ENCODE assay signal across 11 cellular contexts in genomic region chr1:108829498-108829916, GRCh38. TPM values are rescaled to one million over a fixed set of nuclear protein-coding genes. Genes with fewer than 3 reads are reported as not detected.
DNase-seq lines count a peak whose midpoint lies in the region; ATAC-seq, FAIRE-seq and TF ChIP-seq lines count a peak whose summit lies in the region.
"Had no signal": no experiment of that assay in that cellular context is flagged by ENCODE, and none has a peak within 500 bp of the region (broad histone marks: within the 10 kb centered on the region; RNA-seq: fewer than 3 reads in every experiment).

No MANE protein-coding gene starts in this region.

- H3K4me3 ChIP-seq in adrenal gland, result no peak overlapping the region

- FAIRE-seq in H54 (lab: Jason Lieb, UNC), result no peak

- H3K36me3 ChIP-seq in adrenal gland (replicated peaks in 1 of 2), result no peaks in the 10 kb centered on the region

- DNase-seq in M059J (ENCODE audit: low read depth) (peak; percentile 87), adrenal gland (no peak), left lobe of liver (ENCODE audit: low spot score) (peak; percentile 86), substantia nigra (lab: John Stamatoyannopoulos, UW) (no peak), CD14-positive monocyte (ENCODE audit: low spot score) (no peak), H54 (ENCODE audit: insufficient read length, low spot score) (no peak)
- DNase-seq: activated CD4-positive, alpha-beta T cell treated with anti-CD3 and anti-CD28 coated beads, Interleukin-2, amount 10 ng/mL, durations not matched to agents 24 days and 14 days; nephron progenitor cell had no signal

- peaks cover 0 to 3% (median 0%) of the 10 kb centered on the region in 7 donors for H3K9me3 Mint-ChIP-seq in CD14-positive monocyte
- H3K9me3 Mint-ChIP-seq: activated CD4-positive, alpha-beta T cell treated with anti-CD3 and anti-CD28 coated beads, Interleukin-2, amount 10 ng/mL, durations not matched to agents 24 days and 14 days; nephron progenitor cell had no signal

- H3K27ac Mint-ChIP-seq in CD14-positive monocyte, result no peak overlapping the region
- H3K27ac Mint-ChIP-seq: activated CD4-positive, alpha-beta T cell treated with anti-CD3 and anti-CD28 coated beads, Interleukin-2, amount 10 ng/mL, durations not matched to agents 24 days and 14 days; activated naive CD8-positive, alpha-beta T cell; nephron progenitor cell had no signal

- H3K27me3 ChIP-seq in adrenal gland, result no peaks in the 10 kb centered on the region

- peak overlapping the region in 4 of 5 donors; percentile 61 to 92 (median 79) for H3K27ac ChIP-seq in adrenal gland
- peak overlapping the region; percentile 86 for H3K27ac ChIP-seq in substantia nigra (ENCODE audit: low read depth, low read length, poor library complexity, severe bottlenecking)

- whole genome bisulfite sequencing in adrenal gland, 4 donors, result 53 to 71% (median 60%) methylated on average over 6 of the region's 6 CpGs

- no peak for TF ChIP-seq POLR2A in adrenal gland (IDR thresholded peaks at IDR 0.05)
- TF ChIP-seq POLR2A in H54 (IDR thresholded peaks at IDR 0.05; ENCODE audit: low read depth, low read length), result no peak

- H3K4me1 Mint-ChIP-seq in CD14-positive monocyte, result peaks cover 18% of the 10 kb centered on the region
- H3K4me1 Mint-ChIP-seq: nephron progenitor cell had no signal

- no peak overlapping the region for H3K4me3 Mint-ChIP-seq in CD14-positive monocyte
- H3K4me3 Mint-ChIP-seq: activated CD4-positive, alpha-beta T cell treated with anti-CD3 and anti-CD28 coated beads, Interleukin-2, amount 10 ng/mL, durations not matched to agents 24 days and 14 days; activated naive CD8-positive, alpha-beta T cell; nephron progenitor cell had no signal

- intact Hi-C loops in adrenal gland (cut with DNase I), result loop anchor here in 1 of 2 donors (5.0 kb wide), 1 partner anchor 68 kb away; no protein-coding TSS in a partner anchor
- intact Hi-C loops in CD14-positive monocyte (cut with micrococcal nuclease), result loop anchor here (2.0 kb wide), 2 partner anchors 67 to 69 kb away; no protein-coding TSS in a partner anchor

- H3K9me3 ChIP-seq in adrenal gland (replicated peaks in 1 of 3), result no peaks in the 10 kb centered on the region

- peak; percentile 96 for ATAC-seq in left lobe of liver
- no peak for ATAC-seq in HG03039 (IDR thresholded peaks at IDR 0.05; ENCODE audit: unreplicated experiment)
- no peak for ATAC-seq in HG03571 (IDR thresholded peaks at IDR 0.05; ENCODE audit: unreplicated experiment)

- no peaks in the 10 kb centered on the region for H3K36me3 Mint-ChIP-seq in CD14-positive monocyte
- H3K36me3 Mint-ChIP-seq: activated naive CD8-positive, alpha-beta T cell had no signal

- peaks cover 0 to 2% (median 0%) of the 10 kb centered on the region in 3 donors for H3K27me3 Mint-ChIP-seq in CD14-positive monocyte (ENCODE audit: low read depth in 3 of 3)
- H3K27me3 Mint-ChIP-seq: activated naive CD8-positive, alpha-beta T cell had no signal

- peaks cover 3 to 20% of the 10 kb centered on the region in 2 donors for H3K4me1 ChIP-seq in adrenal gland (replicated peaks in 1 of 2)

- TF ChIP-seq CTCF in adrenal gland (IDR thresholded peaks at IDR 0.05), result no peak
- no peak for TF ChIP-seq CTCF in CD14-positive monocyte (IDR thresholded peaks at IDR 0.05)

RNA-seq across cellular contexts. Expression of gene AKNAD1, which starts 27.4 kb away (rescaled TPM):
- total RNA-seq in M059J (2014; rRNA removed; shearing (Covaris generic)), result 0.37 and 2.3 TPM in 2 replicates
- total RNA-seq in adrenal gland (1 to 10 TPM in 4 of 8 donors, under 1 TPM in 2, not detected in 2; 0.46 to 2.6 (median 1.3) TPM), left lobe of liver (not detected)
- polyA plus RNA-seq in adrenal gland (1 to 10 TPM in 2 of 3 donors, under 1 TPM in 1; 0.35 to 8.5 (median 3.3) TPM), CD14-positive monocyte (not detected)
- total RNA-seq: activated CD4-positive, alpha-beta T cell treated with anti-CD3 and anti-CD28 coated beads, Interleukin-2, amount 10 ng/mL, durations not matched to agents 24 days and 14 days had no signal

RNA-seq across cellular contexts. Expression of gene GPSM2, which starts 47.3 kb away (rescaled TPM):
- 50.1 and 69.1 TPM in 2 replicates for total RNA-seq in M059J (2014; rRNA removed; shearing (Covaris generic))
- total RNA-seq in adrenal gland, result 10 to 100 TPM in 3 of 8 donors, 1 to 10 TPM in 5; 1.9 to 22.9 (median 6.9) TPM
- polyA plus RNA-seq in adrenal gland, result 1 to 10 TPM; 1.4 to 4.3 (median 3.7) TPM
- total RNA-seq in left lobe of liver, result 0.20 TPM
- 1 to 10 TPM; 2.4 to 4.7 TPM for polyA plus RNA-seq in CD14-positive monocyte

Comparison
In these comparisons a context has a peak if more than half of its experiments do, and no peak if none do; other contexts are left out.
1. DNase-seq: peak in M059J (single experiment) and left lobe of liver (single experiment); none in adrenal gland (0 of 7), substantia nigra (0 of 49), CD14-positive monocyte (single experiment) and H54 (single experiment).